In the genomic region with DNA sequence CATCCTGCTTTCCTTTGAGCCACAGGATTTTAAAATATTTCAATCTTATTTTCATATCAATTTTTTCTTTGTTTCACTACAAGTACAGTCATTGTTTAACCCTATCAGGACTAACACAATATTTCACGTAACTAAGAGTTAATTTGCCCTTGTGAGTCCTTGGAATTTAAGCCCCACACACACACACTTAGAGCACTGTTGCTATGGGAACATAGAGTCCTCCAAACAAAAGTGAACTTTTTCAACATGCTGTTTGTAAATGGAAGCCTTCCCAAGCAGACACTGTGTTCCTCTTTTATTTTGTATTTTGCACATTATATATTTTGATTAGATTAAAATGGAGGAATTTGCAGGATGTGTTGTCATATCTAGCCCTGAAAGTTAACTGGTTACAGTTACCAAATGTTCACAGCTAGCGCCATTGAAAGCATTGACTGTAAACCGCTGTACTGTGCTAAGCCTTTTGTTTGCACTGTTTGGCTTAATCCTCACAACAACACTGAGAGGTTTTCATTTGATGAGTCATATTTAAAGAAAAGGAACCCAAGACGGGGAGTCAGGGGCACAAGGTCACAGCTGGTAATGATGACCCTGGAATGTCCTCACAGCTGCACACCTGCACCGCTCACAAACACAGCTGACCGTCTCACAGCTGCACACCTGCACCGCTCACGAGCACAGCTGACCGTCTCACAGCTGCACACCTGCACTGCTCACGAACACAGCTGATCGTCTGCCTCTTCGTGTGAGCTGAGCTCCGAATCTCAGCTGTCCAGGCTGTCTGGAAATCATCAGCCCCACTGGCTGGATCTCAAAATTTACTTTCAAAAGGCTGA, we compare ENCODE assay signal across 9 cellular contexts. TPM values are rescaled to one million over a fixed set of nuclear protein-coding genes. Genes with fewer than 3 reads are reported as not detected.
DNase-seq lines count a peak whose midpoint lies in the region; ATAC-seq and TF ChIP-seq lines count a peak whose summit lies in the region.
"Had no signal": no experiment of that assay in that cellular context is flagged by ENCODE, and none has a peak within 500 bp of the region (broad histone marks: within the 10 kb centered on the region; RNA-seq: fewer than 3 reads in every experiment).

No MANE protein-coding gene starts in this region.

- H3K9me3 ChIP-seq in stomach = no peaks in the 10 kb centered on the region

- peaks cover 9 to 50% (median 38%) of the 10 kb centered on the region in 4 donors for H3K4me1 ChIP-seq in stomach

- WGBS in stomach, 5 donors = 17 to 23% (median 22%) methylated on average over 13 of the region's 13 CpGs

- H3K4me3 ChIP-seq in stomach = no peak overlapping the region

- intact Hi-C loops in left cardiac atrium (cut with DNase I) (no loop called here), stomach (cut with DNase I; ENCODE audit: low total_unique reads) (no loop called here)

- ATAC-seq in HG02981 (IDR thresholded peaks at IDR 0.05; ENCODE audit: unreplicated experiment) = peak; percentile 50
- peak; percentile 55 to 69 for ATAC-seq in left cardiac atrium
- no peak for ATAC-seq in HG02759 (IDR thresholded peaks at IDR 0.05; ENCODE audit: unreplicated experiment)
- ATAC-seq in HG03139 (IDR thresholded peaks at IDR 0.05; ENCODE audit: unreplicated experiment) = no peak

- DNase-seq in DMS153 (lab: John Stamatoyannopoulos, UW) (peak; percentile 76), RPMI8226 (peak; percentile 91), left cardiac atrium (no peak), stomach (no peak)
- DNase-seq in stimulated activated naive CD4-positive, alpha-beta T cell (lab: John Stamatoyannopoulos, UW) = no peak

- no peaks in the 10 kb centered on the region for H3K27me3 ChIP-seq in stomach

- H3K27ac ChIP-seq in stomach = peak overlapping the region in 3 of 5 donors; percentile 15 to 63 (median 41)
- H3K27ac ChIP-seq: epithelial cell of prostate had no signal

- no peak for TF ChIP-seq POLR2A in stomach (IDR thresholded peaks at IDR 0.05)

- no peak for TF ChIP-seq EP300 in stomach (IDR thresholded peaks at IDR 0.05)

- TF ChIP-seq CTCF in stomach (IDR thresholded peaks at IDR 0.05) = no peak

- peaks cover 2 to 37% (median 27%) of the 10 kb centered on the region in 4 donors for H3K36me3 ChIP-seq in stomach

RNA-seq across cellular contexts. Expression of gene HSBP1, which starts 6.3 kb away (rescaled TPM):
- total RNA-seq in left cardiac atrium = 100 to 1,000 TPM; 145 to 160 TPM
- total RNA-seq in stomach = 10 to 100 TPM in 3 of 5 donors, 1 to 10 TPM in 2; 8.5 to 60.5 (median 29.2) TPM
- polyA plus RNA-seq in stomach = 10 to 100 TPM; 33.8 to 47.2 (median 36.5) TPM

Comparison
In these comparisons a context has a peak if more than half of its experiments do, and no peak if none do; other contexts are left out.
1. DNase-seq: peak in DMS153 (single experiment) and RPMI8226 (single experiment); none in left cardiac atrium (single experiment), stomach (single experiment) and stimulated activated naive CD4-positive, alpha-beta T cell (0 of 6).
2. ATAC-seq: peak in HG02981 (single experiment) and left cardiac atrium (2 of 2); none in HG02759 (single experiment) and HG03139 (single experiment).